8 cellular contexts compared by ENCODE assay signal in the genomic region with DNA sequence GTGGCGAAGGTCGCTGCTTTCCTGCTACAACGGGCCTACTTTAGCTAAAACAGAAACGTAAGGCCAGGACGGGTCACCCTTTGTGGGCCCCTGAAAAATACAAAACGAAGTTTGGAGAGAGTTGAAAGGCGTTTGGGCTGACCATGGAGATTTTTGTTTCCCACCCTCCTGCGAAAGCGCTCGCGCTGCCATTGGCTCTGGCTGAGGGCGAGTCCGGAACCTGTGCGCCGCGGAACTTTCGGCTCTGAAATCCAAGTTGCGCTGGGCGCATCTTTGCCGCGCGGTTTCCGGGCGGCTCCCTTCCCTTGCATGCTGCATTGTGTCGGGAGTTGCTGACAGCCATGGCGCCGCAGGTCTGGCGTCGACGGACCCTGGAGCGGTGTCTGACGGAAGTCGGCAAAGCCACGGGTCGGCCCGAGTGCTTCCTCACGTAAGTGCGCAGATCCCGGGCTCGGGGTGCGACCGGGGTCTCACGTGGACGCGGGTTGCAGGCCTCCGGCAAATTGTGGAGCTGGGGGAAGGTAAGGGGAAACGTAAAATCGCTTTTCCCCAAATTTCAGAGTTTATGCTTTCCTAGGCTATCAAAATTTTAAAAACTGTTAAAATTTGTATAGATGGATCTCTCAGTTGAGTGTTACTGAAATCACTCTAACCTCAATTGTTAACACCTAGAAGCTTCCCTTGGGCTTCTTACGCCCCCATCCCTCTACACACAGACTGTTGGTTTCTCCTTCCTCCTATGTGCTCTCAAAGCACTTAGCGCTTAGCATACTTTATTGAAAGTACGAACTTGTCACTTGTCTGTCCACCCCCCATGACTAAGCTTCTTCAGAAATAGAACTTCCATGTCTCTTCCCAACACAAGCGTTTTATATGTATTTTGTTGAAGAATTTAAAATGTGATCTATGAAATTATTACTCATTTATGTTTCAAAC. TPM values are rescaled to one million over a fixed set of nuclear protein-coding genes. Genes with fewer than 3 reads are reported as not detected.
DNase-seq lines count a peak whose midpoint lies in the region; ATAC-seq, FAIRE-seq and TF ChIP-seq lines count a peak whose summit lies in the region.

A gene with protein sequence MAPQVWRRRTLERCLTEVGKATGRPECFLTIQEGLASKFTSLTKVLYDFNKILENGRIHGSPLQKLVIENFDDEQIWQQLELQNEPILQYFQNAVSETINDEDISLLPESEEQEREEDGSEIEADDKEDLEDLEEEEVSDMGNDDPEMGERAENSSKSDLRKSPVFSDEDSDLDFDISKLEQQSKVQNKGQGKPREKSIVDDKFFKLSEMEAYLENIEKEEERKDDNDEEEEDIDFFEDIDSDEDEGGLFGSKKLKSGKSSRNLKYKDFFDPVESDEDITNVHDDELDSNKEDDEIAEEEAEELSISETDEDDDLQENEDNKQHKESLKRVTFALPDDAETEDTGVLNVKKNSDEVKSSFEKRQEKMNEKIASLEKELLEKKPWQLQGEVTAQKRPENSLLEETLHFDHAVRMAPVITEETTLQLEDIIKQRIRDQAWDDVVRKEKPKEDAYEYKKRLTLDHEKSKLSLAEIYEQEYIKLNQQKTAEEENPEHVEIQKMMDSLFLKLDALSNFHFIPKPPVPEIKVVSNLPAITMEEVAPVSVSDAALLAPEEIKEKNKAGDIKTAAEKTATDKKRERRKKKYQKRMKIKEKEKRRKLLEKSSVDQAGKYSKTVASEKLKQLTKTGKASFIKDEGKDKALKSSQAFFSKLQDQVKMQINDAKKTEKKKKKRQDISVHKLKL (plus strand): TSS at position 310 of the 936 bp plus-strand sequence. CDS start 32 bp downstream, at position 342.

- intact Hi-C loops in kidney (cut with DNase I), result no loop called here

- ATAC-seq in GM19023 (IDR thresholded peaks at IDR 0.05; ENCODE audit: unreplicated experiment) (peak; percentile 96), HG03175 (IDR thresholded peaks at IDR 0.05; ENCODE audit: unreplicated experiment) (peak; percentile 91)
- ATAC-seq in activated CD4-positive, CD25-positive, alpha-beta regulatory T cell treated with anti-CD3 and anti-CD28 coated beads, Interleukin-2, amount 50 U/mL, for 24 hours, result peak; percentile 95 to 96

- H3K36me3 ChIP-seq in kidney (ENCODE audit: control insufficient read depth in 1 of 2, insufficient read depth in 2 of 2, low read length in 2 of 2), result peaks cover 6 to 7% of the 10 kb centered on the region in 2 donors

- peak within 1 kb of the TSS; percentile 93 to 98 for H3K27ac ChIP-seq in kidney (ENCODE audit: low read depth in 2 of 2, low read length in 2 of 2)

- TF ChIP-seq CTCF in AG10803 (conservative IDR thresholded peaks at IDR 0.05; ENCODE audit: low read length) (no peak), kidney (IDR thresholded peaks at IDR 0.05; ENCODE audit: borderline replicate concordance, extremely low read depth, insufficient read depth) (no peak)

- no peak for FAIRE-seq in kidney (lab: Jason Lieb, UNC)

- no peaks in the 10 kb centered on the region for H3K9me3 ChIP-seq in kidney (ENCODE audit: control insufficient read depth in 1 of 2, low read length in 2 of 2)

- H3K9ac ChIP-seq in kidney (ENCODE audit: low read length in 2 of 2), result peak within 1 kb of the TSS; percentile 89 to 92

- H3K4me1 ChIP-seq in kidney (ENCODE audit: control insufficient read depth in 1 of 2, insufficient read depth in 1 of 2, low read depth in 1 of 2, low read length in 2 of 2), result peaks cover 11 to 15% of the 10 kb centered on the region in 2 donors

- DNase-seq in AG10803 (ENCODE audit: low read depth) (peak; percentile 88), NCI-H345 treated with DMSO at 0.1 percent for 48 hours (lab: John Stamatoyannopoulos, UW; ENCODE audit: unreplicated experiment) (peak; percentile 86), cerebellar nuclear complex (lab: John Stamatoyannopoulos, UW) (peak; percentile 44 to 71), kidney (peak; percentile 96)
- peak; percentile 78 to 82 for DNase-seq in stimulated activated CD4-positive, alpha-beta T cell treated with anti-CD3 and anti-CD28 coated beads, Interleukin-15, amount 100 ng/mL, for 1 hour (ENCODE audit: low read depth in 1 of 2, low spot score in 1 of 2)

- H3K4me3 ChIP-seq in AG10803 (ENCODE audit: low read length), result peak within 1 kb of the TSS; percentile 94
- peak within 1 kb of the TSS; percentile 90 to 98 for H3K4me3 ChIP-seq in kidney (ENCODE audit: low read length in 2 of 2)

RNA-seq across cellular contexts. Expression of the gene that starts here (rescaled TPM):
- total RNA-seq in kidney, result 32.3 TPM
- 14.6 TPM for polyA plus RNA-seq in kidney (ENCODE audit: insufficient read depth, low read depth, low replicate concordance)

Comparison
In these comparisons a context has a peak if more than half of its experiments do, and no peak if none do; other contexts are left out.
1. Peak in every context shown above with its lines: DNase-seq, ATAC-seq, H3K4me3 ChIP-seq and H3K27ac ChIP-seq.